In genomic region chr21:35077975-35078374, GRCh38 we compare ENCODE assay signal across 13 cellular contexts.
"Had no signal": no experiment of that assay in that cellular context is flagged by ENCODE, and none has a peak within 500 bp of the region (broad histone marks: within the 10 kb centered on the region; RNA-seq: fewer than 3 reads in every experiment).

No MANE protein-coding gene starts in this region.

- H3K36me3 ChIP-seq: cardiac muscle cell, heart left ventricle, left ventricle myocardium inferior, suprapubic skin, upper lobe of right lung had no signal

- H3K9me3 ChIP-seq: suprapubic skin, upper lobe of right lung had no signal

- H3K27ac ChIP-seq: cardiac muscle cell, heart left ventricle, left ventricle myocardium inferior, suprapubic skin, upper lobe of right lung had no signal

- H3K27ac Mint-ChIP-seq: activated CD8-positive, alpha-beta T cell treated with anti-CD3 and anti-CD28 coated beads for 36 hours; nephron progenitor cell; T-helper 2 cell treated with Interferon-gamma antibody and Interleukin-4, amounts not matched to agents 5 μg/mL and 100 μg/mL, for 36 hours had no signal

- H3K4me3 ChIP-seq: cardiac muscle cell, heart left ventricle, left ventricle myocardium inferior, suprapubic skin, upper lobe of right lung had no signal

- H3K4me1 ChIP-seq: left ventricle myocardium inferior, suprapubic skin, upper lobe of right lung had no signal

- H3K27me3 ChIP-seq: suprapubic skin, upper lobe of right lung had no signal

- H3K4me1 Mint-ChIP-seq: nephron progenitor cell had no signal

- H3K4me3 Mint-ChIP-seq: activated CD8-positive, alpha-beta T cell treated with anti-CD3 and anti-CD28 coated beads for 36 hours; nephron progenitor cell; T-helper 2 cell treated with Interferon-gamma antibody and Interleukin-4, amounts not matched to agents 5 μg/mL and 100 μg/mL, for 36 hours had no signal

- ATAC-seq: activated CD4-positive, CD25-positive, alpha-beta regulatory T cell treated with anti-CD3 and anti-CD28 coated beads, Interleukin-2, amount 50 U/mL, for 24 hours; activated CD8-positive, alpha-beta T cell treated with anti-CD3 and anti-CD28 coated beads for 36 hours; heart left ventricle; stimulated activated naive CD8-positive, alpha-beta T cell treated with anti-CD3 and anti-CD28 coated beads, Interleukin-15, Interleukin-2, amounts not matched to agents 100 U/mL and 50 U/mL, for 24 hours; upper lobe of right lung had no signal

- DNase-seq: activated CD8-positive, alpha-beta memory T cell treated with anti-CD3 and anti-CD28 coated beads, Interleukin-2, amount 50 U/mL, for 4 hours; activated CD8-positive, alpha-beta T cell treated with anti-CD3 and anti-CD28 coated beads for 36 hours; heart left ventricle; left ventricle myocardium inferior; nephron progenitor cell; stimulated activated CD4-positive, alpha-beta T cell treated with anti-CD3 and anti-CD28 coated beads, Interleukin-12 subunit alpha, Interleukin-12 subunit beta, amount 100 ng/mL, for 4 hours; stimulated activated naive CD8-positive, alpha-beta T cell treated with anti-CD3 and anti-CD28 coated beads, Interleukin-15, Interleukin-2, amounts not matched to agents 100 U/mL and 50 U/mL, for 24 hours; SW 1271; upper lobe of right lung had no signal
